24 cellular contexts compared by ENCODE assay signal in the genomic region with DNA sequence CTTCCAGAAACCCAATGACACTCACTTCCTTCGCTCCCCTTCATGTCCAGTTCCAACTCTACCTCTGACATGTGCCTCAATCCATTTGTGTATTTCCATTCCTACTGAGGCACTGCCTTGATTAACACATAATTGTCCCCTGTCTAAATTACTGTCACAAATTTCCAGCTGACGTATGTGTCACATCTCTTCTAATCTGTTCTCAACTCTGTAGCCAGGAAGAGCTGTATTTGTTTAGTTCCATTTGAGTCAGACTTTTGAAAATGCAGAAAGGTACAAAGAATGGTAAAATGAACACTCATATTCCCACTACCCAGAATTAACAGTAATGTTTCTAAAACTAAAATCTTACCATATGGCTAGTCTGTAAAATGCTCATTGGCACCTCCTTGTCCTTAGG.
"Had no signal": no experiment of that assay in that cellular context is flagged by ENCODE, and none has a peak within 500 bp of the region (broad histone marks: within the 10 kb centered on the region; RNA-seq: fewer than 3 reads in every experiment).

No MANE protein-coding gene starts in this region.

- H3K27me3 Mint-ChIP-seq: naive thymus-derived CD8-positive, alpha-beta T cell; stimulated activated naive CD8-positive, alpha-beta T cell treated with anti-CD3 and anti-CD28 coated beads, Interleukin-15, Interleukin-2, amounts not matched to agents 100 ng/mL and 50 ng/mL, for 24 hours had no signal

- ATAC-seq: left colon; left lung; lower lobe of right lung; naive thymus-derived CD8-positive, alpha-beta T cell; pancreas; right cardiac atrium; sciatic nerve had no signal

- H3K27ac Mint-ChIP-seq: stimulated activated naive CD8-positive, alpha-beta T cell treated with anti-CD3 and anti-CD28 coated beads, Interleukin-15, Interleukin-2, amounts not matched to agents 100 ng/mL and 50 ng/mL, for 24 hours had no signal

- H3K4me3 Mint-ChIP-seq: naive thymus-derived CD8-positive, alpha-beta T cell; nephron; neural crest cell; stimulated activated naive CD8-positive, alpha-beta T cell treated with anti-CD3 and anti-CD28 coated beads, Interleukin-15, Interleukin-2, amounts not matched to agents 100 ng/mL and 50 ng/mL, for 24 hours had no signal

- H3K9me3 Mint-ChIP-seq: nephron had no signal

- H3K36me3 Mint-ChIP-seq: naive thymus-derived CD8-positive, alpha-beta T cell had no signal

- DNase-seq: kidney; left colon; left lung; lower lobe of right lung; mammary epithelial cell; mesenchymal stem cell; naive thymus-derived CD8-positive, alpha-beta T cell; nucleus accumbens; pancreas; posterior cingulate gyrus; retina; right cardiac atrium; stimulated activated CD4-positive, alpha-beta T cell treated with anti-CD3 and anti-CD28 coated beads, Interleukin-12 subunit alpha, Interleukin-12 subunit beta, amount 100 ng/mL, for 4 hours; stimulated activated CD4-positive, alpha-beta T cell treated with anti-CD3 and anti-CD28 coated beads, Interleukin-15, amount 100 ng/mL, for 24 hours; stimulated activated CD4-positive, alpha-beta T cell treated with anti-CD3 and anti-CD28 coated beads, Interleukin-2, amount 100 ng/mL, for 24 hours; stimulated activated CD4-positive, alpha-beta T cell treated with anti-CD3 and anti-CD28 coated beads, Interleukin-4, amount 100 ng/mL, for 1 hour; stimulated activated naive CD4-positive, alpha-beta T cell; tibial artery; trophoblast cell; uterus had no signal
